Comparison of ENCODE assay signal across 8 cellular contexts in the genomic region with DNA sequence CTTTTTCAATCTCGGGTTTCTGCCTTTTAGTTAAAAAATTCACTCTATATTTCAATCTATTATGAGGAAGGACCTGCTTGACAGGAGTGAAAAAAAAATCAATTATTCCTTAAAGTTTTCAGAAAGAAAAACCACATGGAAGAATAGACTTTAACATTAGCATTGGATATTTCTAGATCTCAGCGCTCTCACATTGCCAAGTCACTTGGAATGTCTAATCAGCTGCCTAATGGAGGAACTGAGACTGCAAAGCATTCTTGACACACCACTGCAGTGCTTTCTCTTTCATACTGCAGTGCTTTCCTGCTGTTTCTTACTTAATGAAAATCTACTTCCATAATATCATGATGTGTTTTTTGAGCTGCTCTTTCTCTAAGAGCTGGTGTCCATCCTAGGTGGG. TPM values are rescaled to one million over a fixed set of nuclear protein-coding genes. Genes with fewer than 3 reads are reported as not detected.
A peak's percentile ranks its signal among the peaks of the same experiment; 100 is the strongest.
DNase-seq lines count a peak whose midpoint lies in the region; ATAC-seq and TF ChIP-seq lines count a peak whose summit lies in the region.

No MANE protein-coding gene starts in this region.

- H3K9me3 Mint-ChIP-seq in activated T-cell treated with anti-CD3 and anti-CD28 coated beads, Interleukin-2, amount 50 U/mL, for 72 hours, result peaks cover 0 to 5% of the 10 kb centered on the region in 2 donors
- peaks cover 5% of the 10 kb centered on the region for H3K9me3 Mint-ChIP-seq in activated naive CD8-positive, alpha-beta T cell treated with anti-CD3 and anti-CD28 coated beads for 36 hours

- no peak overlapping the region for H3K4me3 ChIP-seq in right lobe of liver

- H3K27me3 ChIP-seq in right lobe of liver, result no peaks in the 10 kb centered on the region

- WGBS in right lobe of liver (ENCODE audit: insufficient coverage, low coverage, low lambda C conversion rate, missing lambda C conversion rate), result 59% methylated on average over 2 of the region's 2 CpGs

- H3K36me3 ChIP-seq in right lobe of liver, result no peaks in the 10 kb centered on the region

- no peak for TF ChIP-seq POLR2A in right lobe of liver (IDR thresholded peaks at IDR 0.05)

- H3K27me3 Mint-ChIP-seq in activated T-cell treated with anti-CD3 and anti-CD28 coated beads, Interleukin-2, amount 50 U/mL, for 72 hours (ENCODE audit: low read depth), result no peaks in the 10 kb centered on the region
- no peaks in the 10 kb centered on the region for H3K27me3 Mint-ChIP-seq in activated naive CD8-positive, alpha-beta T cell treated with anti-CD3 and anti-CD28 coated beads for 36 hours

- H3K9me3 ChIP-seq in right lobe of liver, result no peaks in the 10 kb centered on the region

- H3K4me1 ChIP-seq in right lobe of liver, result no peaks in the 10 kb centered on the region

- peak overlapping the region; percentile 37 to 79 for H3K4me3 Mint-ChIP-seq in activated T-cell treated with anti-CD3 and anti-CD28 coated beads, Interleukin-2, amount 50 U/mL, for 72 hours
- H3K4me3 Mint-ChIP-seq in activated naive CD8-positive, alpha-beta T cell treated with anti-CD3 and anti-CD28 coated beads for 36 hours, result peak overlapping the region; percentile 57

- peak in 1 of 2 donors; percentile 23 for ATAC-seq in activated T-cell treated with anti-CD3 and anti-CD28 coated beads, Interleukin-2, amount 50 U/mL, for 72 hours (replicated peaks in 1 of 2)
- peak; percentile 57 for ATAC-seq in HG03066 (IDR thresholded peaks at IDR 0.05; ENCODE audit: low read depth, unreplicated experiment)
- peak in 3 of 4 donors; percentile 49 to 72 (median 72) for ATAC-seq in right lobe of liver

- H3K36me3 Mint-ChIP-seq in activated T-cell treated with anti-CD3 and anti-CD28 coated beads, Interleukin-2, amount 50 U/mL, for 72 hours (ENCODE audit: insufficient read depth in 2 of 2), result no peaks in the 10 kb centered on the region
- peaks cover 7% of the 10 kb centered on the region for H3K36me3 Mint-ChIP-seq in activated naive CD8-positive, alpha-beta T cell treated with anti-CD3 and anti-CD28 coated beads for 36 hours

- peak overlapping the region in 1 of 3 donors; percentile 34 for H3K27ac ChIP-seq in right lobe of liver
- no peak overlapping the region for H3K27ac ChIP-seq in RWPE1

- H3K4me1 Mint-ChIP-seq in activated T-cell treated with anti-CD3 and anti-CD28 coated beads, Interleukin-2, amount 50 U/mL, for 72 hours (ENCODE audit: low read depth), result peaks cover 72% of the 10 kb centered on the region
- peaks cover 67% of the 10 kb centered on the region for H3K4me1 Mint-ChIP-seq in activated naive CD8-positive, alpha-beta T cell treated with anti-CD3 and anti-CD28 coated beads for 36 hours

- POLR2A ChIA-PET in RWPE1 (lab: Yijun Ruan, JAX; ENCODE audit: low non-redundant PET), result no interaction called here

- peak overlapping the region; percentile 96 for H3K27ac Mint-ChIP-seq in activated T-cell treated with anti-CD3 and anti-CD28 coated beads, Interleukin-2, amount 50 U/mL, for 72 hours
- H3K27ac Mint-ChIP-seq in activated naive CD8-positive, alpha-beta T cell treated with anti-CD3 and anti-CD28 coated beads for 36 hours, result peak overlapping the region; percentile 95

- DNase-seq in activated T-cell treated with anti-CD3 and anti-CD28 coated beads, Interleukin-2, amount 50 U/mL, for 72 hours, result no peak
- DNase-seq in activated T-cell treated with anti-CD3 and anti-CD28 coated beads, Interleukin-2, amount 50 U/mL, for 1 hour, result no peak
- DNase-seq in activated naive CD8-positive, alpha-beta T cell treated with anti-CD3 and anti-CD28 coated beads for 36 hours, result no peak
- DNase-seq in right lobe of liver (no peak), mucosa of gallbladder (ENCODE audit: low spot score) (no peak), RWPE1 (ENCODE audit: low spot score) (no peak)
- no peak for DNase-seq in effector CD4-positive, alpha-beta T cell

- CTCF ChIA-PET in RWPE1 (lab: Yijun Ruan, JAX), result no interaction called here

- intact Hi-C loops in right lobe of liver (cut with DNase I), result no loop called here

- TF ChIP-seq CTCF in right lobe of liver (IDR thresholded peaks at IDR 0.05), result no peak
- TF ChIP-seq CTCF in RWPE1 (conservative IDR thresholded peaks at IDR 0.05; ENCODE audit: low read depth), result no peak

RNA-seq across cellular contexts. Expression of a gene that starts 20.4 kb away (rescaled TPM):
- 100 to 1,000 TPM; 184 to 238 TPM for total RNA-seq in activated T-cell treated with anti-CD3 and anti-CD28 coated beads, Interleukin-2, amount 50 U/mL, for 72 hours
- 100 to 1,000 TPM; 326 to 335 TPM for total RNA-seq in activated naive CD8-positive, alpha-beta T cell treated with anti-CD3 and anti-CD28 coated beads for 36 hours
- total RNA-seq in right lobe of liver (10 to 100 TPM in 3 of 6 experiments, 1 to 10 TPM in 3; 6.6 to 35.9 (median 10.5) TPM), mucosa of gallbladder (32.2 TPM)

RNA-seq across cellular contexts. Expression of a gene that starts 57.0 kb away (rescaled TPM):
- total RNA-seq in activated T-cell treated with anti-CD3 and anti-CD28 coated beads, Interleukin-2, amount 50 U/mL, for 72 hours, result 10 to 100 TPM; 14.6 to 21.0 TPM
- 10 to 100 TPM; 11.0 to 11.4 TPM for total RNA-seq in activated naive CD8-positive, alpha-beta T cell treated with anti-CD3 and anti-CD28 coated beads for 36 hours
- 1 to 10 TPM in 3 of 6 experiments, under 1 TPM in 3; 0.29 to 1.5 (median 0.77) TPM for total RNA-seq in right lobe of liver
- 23.2 TPM for total RNA-seq in mucosa of gallbladder
